Comparison of ENCODE assay signal across 10 cellular contexts in genomic region chr15:99504071-99504822, GRCh38.
DNase-seq lines count a peak whose midpoint lies in the region; ATAC-seq, FAIRE-seq and TF ChIP-seq lines count a peak whose summit lies in the region.
"Had no signal": no experiment of that assay in that cellular context is flagged by ENCODE, and none has a peak within 500 bp of the region (broad histone marks: within the 10 kb centered on the region; RNA-seq: fewer than 3 reads in every experiment).

No MANE protein-coding gene starts in this region.

- H3K36me3 ChIP-seq in gastrocnemius medialis (no peaks in the 10 kb centered on the region), heart left ventricle (no peaks in the 10 kb centered on the region)

- H3K27ac ChIP-seq in gastrocnemius medialis (peak overlapping the region in 3 of 4 donors; percentile 55 to 58 (median 57)), heart left ventricle (peak overlapping the region in 6 of 12 donors; percentile 3 to 64 (median 42))
- H3K27ac ChIP-seq: A549 had no signal

- intact Hi-C loops in gastrocnemius medialis (cut with DNase I; ENCODE audit: low total_unique reads) = loop anchor here (10.0 kb wide), 1 partner anchor 49 kb away; no protein-coding TSS in a partner anchor
- intact Hi-C loops in heart left ventricle (cut with DNase I) = loop anchor here in 2 of 10 donors (10.0 kb wide), 2 partner anchors 61 to 99 kb away; partner anchors contain the start of gene MEF2A (in 1 of the 2)

- TF ChIP-seq POLR2A in gastrocnemius medialis (IDR thresholded peaks at IDR 0.05) (no peak), GM12892 (IDR thresholded peaks at IDR 0.05; ENCODE audit: low read depth, low read length) (no peak), heart left ventricle (IDR thresholded peaks at IDR 0.05) (no peak)

- FAIRE-seq in GM12892 (lab: Jason Lieb, UNC) = no peak
- FAIRE-seq: A549 had no signal

- H3K9me3 ChIP-seq in gastrocnemius medialis = no peaks in the 10 kb centered on the region
- H3K9me3 ChIP-seq in heart left ventricle = no peaks in the 10 kb centered on the region
- H3K9me3 ChIP-seq: A549 had no signal

- peak; percentile 32 for ATAC-seq in HG02759 (IDR thresholded peaks at IDR 0.05; ENCODE audit: unreplicated experiment)
- ATAC-seq in gastrocnemius medialis = no peak
- ATAC-seq in heart left ventricle = no peak

- TF ChIP-seq CTCF in gastrocnemius medialis (IDR thresholded peaks at IDR 0.05 in 4 of 5, conservative IDR thresholded peaks at IDR 0.05 in 1 of 5) (no peak), heart left ventricle (IDR thresholded peaks at IDR 0.05) (no peak)

- peaks cover 32 to 39% of the 10 kb centered on the region in 2 donors for H3K4me1 ChIP-seq in gastrocnemius medialis
- peaks cover 3 to 62% (median 32%) of the 10 kb centered on the region in 12 donors for H3K4me1 ChIP-seq in heart left ventricle
- H3K4me1 ChIP-seq: A549 had no signal

- H3K27me3 ChIP-seq in gastrocnemius medialis (no peaks in the 10 kb centered on the region), heart left ventricle (no peaks in the 10 kb centered on the region)

- H3K4me3 ChIP-seq in gastrocnemius medialis (no peak overlapping the region), heart left ventricle (no peak overlapping the region)
- H3K4me3 ChIP-seq: A549 had no signal

- WGBS in heart left ventricle, 4 donors = 87 to 94% (median 90%) methylated on average over 9 of the region's 9 CpGs

- peak; percentile 38 for DNase-seq in activated CD4-positive, alpha-beta T cell treated with anti-CD3 and anti-CD28 coated beads for 48 hours
- DNase-seq in activated CD4-positive, alpha-beta T cell treated with anti-CD3 and anti-CD28 coated beads, Interleukin-2, amount 50 U/mL, for 4 hours = no peak
- DNase-seq in NOMO-1 treated with DMSO at 0.1 percent for 48 hours (lab: John Stamatoyannopoulos, UW; ENCODE audit: unreplicated experiment) = peak; percentile 33
- no peak for DNase-seq in gastrocnemius medialis
- DNase-seq in GM12892 (ENCODE audit: insufficient read length) = no peak
- no peak for DNase-seq in heart left ventricle
- DNase-seq in stimulated activated CD4-positive, alpha-beta T cell treated with anti-CD3 and anti-CD28 coated beads, Interleukin-4, amount 100 ng/mL, for 24 hours = no peak
- DNase-seq: erythroblast had no signal

- in situ Hi-C loops in gastrocnemius medialis (cut with MboI; ENCODE audit: low sequenced_read_pairs in 4 of 4) = no loop called here

Comparison
In these comparisons a context has a peak if more than half of its experiments do, and no peak if none do; other contexts are left out.
1. DNase-seq: peak in activated CD4-positive, alpha-beta T cell treated with anti-CD3 and anti-CD28 coated beads for 48 hours (single experiment) and NOMO-1 treated with DMSO at 0.1 percent for 48 hours (single experiment); none in activated CD4-positive, alpha-beta T cell treated with anti-CD3 and anti-CD28 coated beads, Interleukin-2, amount 50 U/mL, for 4 hours (0 of 2), gastrocnemius medialis (0 of 2), GM12892 (single experiment), heart left ventricle (0 of 5) and stimulated activated CD4-positive, alpha-beta T cell treated with anti-CD3 and anti-CD28 coated beads, Interleukin-4, amount 100 ng/mL, for 24 hours (single experiment).